In the genomic region with DNA sequence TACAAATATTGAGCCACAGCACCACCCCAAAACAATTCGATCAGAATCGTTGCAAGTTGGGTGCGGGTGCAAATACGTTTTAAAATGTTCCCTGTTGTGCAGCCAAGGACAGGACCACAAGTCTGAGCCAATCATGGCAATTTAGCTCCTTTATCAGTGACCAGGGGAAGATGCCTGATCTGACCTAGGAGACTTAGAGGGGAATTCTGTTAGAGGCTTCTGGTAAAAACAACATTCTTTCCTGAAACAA, we compare ENCODE assay signal across 8 cellular contexts. TPM values are rescaled to one million over a fixed set of nuclear protein-coding genes. Genes with fewer than 3 reads are reported as not detected.
A peak's percentile ranks its signal among the peaks of the same experiment; 100 is the strongest.
DNase-seq lines count a peak whose midpoint lies in the region; ATAC-seq and TF ChIP-seq lines count a peak whose summit lies in the region.

No MANE protein-coding gene starts in this region.

- POLR2A ChIA-PET in WTC11 (lab: Charles Lee): interaction anchor here (1.1 to 2.1 kb wide), 2 partner anchors 24 to 38 kb away, joined by 4 to 17 read pairs; partner anchors contain the start of gene PHF3

- TF ChIP-seq CTCF in WTC11 (IDR thresholded peaks at IDR 0.05): no peak

- in situ Hi-C loops in G401 (cut with HindIII; ENCODE audit: low sequenced_read_pairs): no loop called here

- H3K27ac Mint-ChIP-seq in WTC11: no peak overlapping the region
- no peak overlapping the region for H3K27ac Mint-ChIP-seq in stimulated activated naive B cell treated with anti-CD40 and anti-IgM and Interleukin-4, amounts not matched to agents 10 μg/mL and 1 μg/mL and 100 μg/mL, for 72 hours

- DNase-seq in NCI-H1105 (lab: John Stamatoyannopoulos, UW): peak; percentile 16
- DNase-seq in NCI-H1105 treated with DMSO at 0.1 percent for 48 hours (lab: John Stamatoyannopoulos, UW): no peak
- DNase-seq in WTC11 (ENCODE audit: low spot score): no peak
- no peak for DNase-seq in stimulated activated naive B cell treated with anti-CD40 and anti-IgM and Interleukin-4, amounts not matched to agents 10 μg/mL and 1 μg/mL and 100 μg/mL, for 72 hours
- DNase-seq in G401 (ENCODE audit: low spot score): no peak
- DNase-seq in GM03348 (ENCODE audit: low spot score): no peak

- CTCF ChIA-PET in WTC11 (lab: Charles Lee): interaction anchor here (0.6 to 2.5 kb wide), 27 partner anchors 10 to 283 kb away, joined by 3 to 25 read pairs (median 6); partner anchors contain the start of gene PHF3

- no peaks in the 10 kb centered on the region; the same call in 1 of the 2 replicates for H3K9me3 Mint-ChIP-seq in WTC11
- no peaks in the 10 kb centered on the region for H3K9me3 Mint-ChIP-seq in stimulated activated naive B cell treated with anti-CD40 and anti-IgM and Interleukin-4, amounts not matched to agents 10 μg/mL and 1 μg/mL and 100 μg/mL, for 72 hours

- peaks cover 9% of the 10 kb centered on the region for H3K4me1 Mint-ChIP-seq in WTC11
- H3K4me1 Mint-ChIP-seq in stimulated activated naive B cell treated with anti-CD40 and anti-IgM and Interleukin-4, amounts not matched to agents 10 μg/mL and 1 μg/mL and 100 μg/mL, for 72 hours: peaks cover 9 to 16% of the 10 kb centered on the region in 2 donors

- H3K36me3 Mint-ChIP-seq in WTC11: no peaks in the 10 kb centered on the region
- no peaks in the 10 kb centered on the region for H3K36me3 Mint-ChIP-seq in stimulated activated naive B cell treated with anti-CD40 and anti-IgM and Interleukin-4, amounts not matched to agents 10 μg/mL and 1 μg/mL and 100 μg/mL, for 72 hours

- no peaks in the 10 kb centered on the region; the same call in 1 of the 2 replicates for H3K27me3 Mint-ChIP-seq in WTC11 (ENCODE audit: low read depth)
- peaks cover 0 to 4% of the 10 kb centered on the region in 2 donors for H3K27me3 Mint-ChIP-seq in stimulated activated naive B cell treated with anti-CD40 and anti-IgM and Interleukin-4, amounts not matched to agents 10 μg/mL and 1 μg/mL and 100 μg/mL, for 72 hours

- peak; percentile 14 for ATAC-seq in HG02885 (IDR thresholded peaks at IDR 0.05; ENCODE audit: poor library complexity, unreplicated experiment)
- ATAC-seq in WTC11: peak; percentile 31; the same call in 1 of the 2 replicates
- ATAC-seq in stimulated activated naive B cell treated with anti-CD40 and anti-IgM and Interleukin-4, amounts not matched to agents 10 μg/mL and 1 μg/mL and 100 μg/mL, for 72 hours (replicated peaks): peak; percentile 6 to 20

- peak overlapping the region; percentile 61 for H3K4me3 ChIP-seq in iPS-11a (ENCODE audit: low read depth, low read length)

- H3K4me3 Mint-ChIP-seq in WTC11: peak overlapping the region; percentile 80
- H3K4me3 Mint-ChIP-seq in stimulated activated naive B cell treated with anti-CD40 and anti-IgM and Interleukin-4, amounts not matched to agents 10 μg/mL and 1 μg/mL and 100 μg/mL, for 72 hours: peak overlapping the region; percentile 80 to 88

TF ChIP-seq in WTC11, 78 proteins besides CTCF, POLR2A, EP300 and RAD21:
- no peak for TF ChIP-seq NR2C2 (CRISPR knock-in tag; IDR thresholded peaks at IDR 0.05)
- TF ChIP-seq ELF4 (CRISPR knock-in tag; IDR thresholded peaks at IDR 0.05; ENCODE audit: low read depth): no peak
- TF ChIP-seq, protein P1, sequence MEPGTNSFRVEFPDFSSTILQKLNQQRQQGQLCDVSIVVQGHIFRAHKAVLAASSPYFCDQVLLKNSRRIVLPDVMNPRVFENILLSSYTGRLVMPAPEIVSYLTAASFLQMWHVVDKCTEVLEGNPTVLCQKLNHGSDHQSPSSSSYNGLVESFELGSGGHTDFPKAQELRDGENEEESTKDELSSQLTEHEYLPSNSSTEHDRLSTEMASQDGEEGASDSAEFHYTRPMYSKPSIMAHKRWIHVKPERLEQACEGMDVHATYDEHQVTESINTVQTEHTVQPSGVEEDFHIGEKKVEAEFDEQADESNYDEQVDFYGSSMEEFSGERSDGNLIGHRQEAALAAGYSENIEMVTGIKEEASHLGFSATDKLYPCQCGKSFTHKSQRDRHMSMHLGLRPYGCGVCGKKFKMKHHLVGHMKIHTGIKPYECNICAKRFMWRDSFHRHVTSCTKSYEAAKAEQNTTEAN (CRISPR knock-in tag; IDR thresholded peaks at IDR 0.05): no peak
- TF ChIP-seq ZNF232 (CRISPR knock-in tag; IDR thresholded peaks at IDR 0.05): no peak

RNA-seq across cellular contexts. Expression of gene PTP4A1, which starts 25.6 kb away (rescaled TPM):
- 51.4 to 56.9 TPM (median 55.0 TPM) in 3 replicates for total RNA-seq in WTC11 (2021)
- 16.6 and 24.1 TPM in 2 replicates for total RNA-seq in G401 (2014; rRNA removed; shearing (Covaris generic))

RNA-seq across cellular contexts. Expression of gene PHF3, which starts 37.7 kb away (rescaled TPM):
- 50.2 to 56.4 TPM (median 52.6 TPM) in 3 replicates for total RNA-seq in WTC11 (2021)
- total RNA-seq in G401 (2014; rRNA removed; shearing (Covaris generic)): 27.9 and 43.0 TPM in 2 replicates
